ENCODE assay signal across 1 cellular context in the genomic region with DNA sequence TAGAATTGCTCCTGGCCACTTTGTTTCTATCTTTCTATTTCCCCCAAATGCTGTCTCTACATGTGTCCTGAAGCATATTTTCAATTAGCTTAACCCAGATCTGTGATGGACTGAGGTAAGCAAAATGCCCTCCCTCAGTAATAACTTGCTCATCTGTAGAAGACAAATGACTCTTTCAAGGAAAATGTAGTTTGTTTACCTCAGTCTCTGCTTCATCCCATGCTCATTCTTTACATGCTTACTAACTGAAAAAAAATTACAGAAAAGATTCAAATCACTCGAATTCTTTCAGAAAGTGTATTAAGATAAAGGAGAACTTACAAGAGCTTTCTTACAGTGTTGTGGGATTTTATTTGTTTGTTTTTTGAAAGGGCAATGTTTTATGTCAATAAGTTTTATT.
TF ChIP-seq lines count a peak whose summit lies in the region.

No MANE protein-coding gene starts in this region.

TF ChIP-seq in GM23338, 12 proteins besides CTCF, POLR2A, EP300 and RAD21 (continued from another document):
- TF ChIP-seq, protein P1, sequence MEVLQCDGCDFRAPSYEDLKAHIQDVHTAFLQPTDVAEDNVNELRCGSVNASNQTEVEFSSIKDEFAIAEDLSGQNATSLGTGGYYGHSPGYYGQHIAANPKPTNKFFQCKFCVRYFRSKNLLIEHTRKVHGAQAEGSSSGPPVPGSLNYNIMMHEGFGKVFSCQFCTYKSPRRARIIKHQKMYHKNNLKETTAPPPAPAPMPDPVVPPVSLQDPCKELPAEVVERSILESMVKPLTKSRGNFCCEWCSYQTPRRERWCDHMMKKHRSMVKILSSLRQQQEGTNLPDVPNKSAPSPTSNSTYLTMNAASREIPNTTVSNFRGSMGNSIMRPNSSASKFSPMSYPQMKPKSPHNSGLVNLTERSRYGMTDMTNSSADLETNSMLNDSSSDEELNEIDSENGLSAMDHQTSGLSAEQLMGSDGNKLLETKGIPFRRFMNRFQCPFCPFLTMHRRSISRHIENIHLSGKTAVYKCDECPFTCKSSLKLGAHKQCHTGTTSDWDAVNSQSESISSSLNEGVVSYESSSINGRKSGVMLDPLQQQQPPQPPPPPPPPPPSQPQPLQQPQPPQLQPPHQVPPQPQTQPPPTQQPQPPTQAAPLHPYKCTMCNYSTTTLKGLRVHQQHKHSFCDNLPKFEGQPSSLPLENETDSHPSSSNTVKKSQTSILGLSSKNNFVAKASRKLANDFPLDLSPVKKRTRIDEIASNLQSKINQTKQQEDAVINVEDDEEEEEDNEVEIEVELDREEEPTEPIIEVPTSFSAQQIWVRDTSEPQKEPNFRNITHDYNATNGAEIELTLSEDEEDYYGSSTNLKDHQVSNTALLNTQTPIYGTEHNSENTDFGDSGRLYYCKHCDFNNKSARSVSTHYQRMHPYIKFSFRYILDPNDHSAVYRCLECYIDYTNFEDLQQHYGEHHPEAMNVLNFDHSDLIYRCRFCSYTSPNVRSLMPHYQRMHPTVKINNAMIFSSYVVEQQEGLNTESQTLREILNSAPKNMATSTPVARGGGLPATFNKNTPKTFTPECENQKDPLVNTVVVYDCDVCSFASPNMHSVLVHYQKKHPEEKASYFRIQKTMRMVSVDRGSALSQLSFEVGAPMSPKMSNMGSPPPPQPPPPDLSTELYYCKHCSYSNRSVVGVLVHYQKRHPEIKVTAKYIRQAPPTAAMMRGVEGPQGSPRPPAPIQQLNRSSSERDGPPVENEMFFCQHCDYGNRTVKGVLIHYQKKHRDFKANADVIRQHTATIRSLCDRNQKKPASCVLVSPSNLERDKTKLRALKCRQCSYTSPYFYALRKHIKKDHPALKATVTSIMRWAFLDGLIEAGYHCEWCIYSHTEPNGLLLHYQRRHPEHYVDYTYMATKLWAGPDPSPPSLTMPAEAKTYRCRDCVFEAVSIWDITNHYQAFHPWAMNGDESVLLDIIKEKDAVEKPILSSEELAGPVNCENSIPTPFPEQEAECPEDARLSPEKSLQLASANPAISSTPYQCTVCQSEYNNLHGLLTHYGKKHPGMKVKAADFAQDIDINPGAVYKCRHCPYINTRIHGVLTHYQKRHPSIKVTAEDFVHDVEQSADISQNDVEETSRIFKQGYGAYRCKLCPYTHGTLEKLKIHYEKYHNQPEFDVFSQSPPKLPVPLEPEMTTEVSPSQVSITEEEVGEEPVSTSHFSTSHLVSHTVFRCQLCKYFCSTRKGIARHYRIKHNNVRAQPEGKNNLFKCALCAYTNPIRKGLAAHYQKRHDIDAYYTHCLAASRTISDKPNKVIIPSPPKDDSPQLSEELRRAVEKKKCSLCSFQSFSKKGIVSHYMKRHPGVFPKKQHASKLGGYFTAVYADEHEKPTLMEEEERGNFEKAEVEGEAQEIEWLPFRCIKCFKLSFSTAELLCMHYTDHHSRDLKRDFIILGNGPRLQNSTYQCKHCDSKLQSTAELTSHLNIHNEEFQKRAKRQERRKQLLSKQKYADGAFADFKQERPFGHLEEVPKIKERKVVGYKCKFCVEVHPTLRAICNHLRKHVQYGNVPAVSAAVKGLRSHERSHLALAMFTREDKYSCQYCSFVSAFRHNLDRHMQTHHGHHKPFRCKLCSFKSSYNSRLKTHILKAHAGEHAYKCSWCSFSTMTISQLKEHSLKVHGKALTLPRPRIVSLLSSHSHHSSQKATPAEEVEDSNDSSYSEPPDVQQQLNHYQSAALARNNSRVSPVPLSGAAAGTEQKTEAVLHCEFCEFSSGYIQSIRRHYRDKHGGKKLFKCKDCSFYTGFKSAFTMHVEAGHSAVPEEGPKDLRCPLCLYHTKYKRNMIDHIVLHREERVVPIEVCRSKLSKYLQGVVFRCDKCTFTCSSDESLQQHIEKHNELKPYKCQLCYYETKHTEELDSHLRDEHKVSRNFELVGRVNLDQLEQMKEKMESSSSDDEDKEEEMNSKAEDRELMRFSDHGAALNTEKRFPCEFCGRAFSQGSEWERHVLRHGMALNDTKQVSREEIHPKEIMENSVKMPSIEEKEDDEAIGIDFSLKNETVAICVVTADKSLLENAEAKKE (CRISPR knock-in tag; IDR thresholded peaks at IDR 0.05): no peak
- no peak for TF ChIP-seq STAT1 (IDR thresholded peaks at IDR 0.05; ENCODE audit: unreplicated experiment)
- no peak for TF ChIP-seq CREB1 (CRISPR knock-in tag; IDR thresholded peaks at IDR 0.05; ENCODE audit: low read depth)
- TF ChIP-seq, protein P2, sequence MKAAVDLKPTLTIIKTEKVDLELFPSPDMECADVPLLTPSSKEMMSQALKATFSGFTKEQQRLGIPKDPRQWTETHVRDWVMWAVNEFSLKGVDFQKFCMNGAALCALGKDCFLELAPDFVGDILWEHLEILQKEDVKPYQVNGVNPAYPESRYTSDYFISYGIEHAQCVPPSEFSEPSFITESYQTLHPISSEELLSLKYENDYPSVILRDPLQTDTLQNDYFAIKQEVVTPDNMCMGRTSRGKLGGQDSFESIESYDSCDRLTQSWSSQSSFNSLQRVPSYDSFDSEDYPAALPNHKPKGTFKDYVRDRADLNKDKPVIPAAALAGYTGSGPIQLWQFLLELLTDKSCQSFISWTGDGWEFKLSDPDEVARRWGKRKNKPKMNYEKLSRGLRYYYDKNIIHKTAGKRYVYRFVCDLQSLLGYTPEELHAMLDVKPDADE (IDR thresholded peaks at IDR 0.05): no peak
- TF ChIP-seq ZNF114 (CRISPR knock-in tag; IDR thresholded peaks at IDR 0.05): no peak
- no peak for TF ChIP-seq EZH2 (IDR thresholded peaks at IDR 0.05; ENCODE audit: low read depth, unreplicated experiment)
- TF ChIP-seq POLR2AphosphoS5 (IDR thresholded peaks at IDR 0.05; ENCODE audit: low read depth): no peak
